25 cellular contexts compared by ENCODE assay signal in genomic region chr4:108115168-108115526, GRCh38. TPM values are rescaled to one million over a fixed set of nuclear protein-coding genes. Genes with fewer than 3 reads are reported as not detected.
DNase-seq lines count a peak whose midpoint lies in the region; ATAC-seq lines count a peak whose summit lies in the region.
"Had no signal": no experiment of that assay in that cellular context is flagged by ENCODE, and none has a peak within 500 bp of the region (broad histone marks: within the 10 kb centered on the region; RNA-seq: fewer than 3 reads in every experiment).

No MANE protein-coding gene starts in this region.

- H3K4me1 Mint-ChIP-seq in activated T-cell treated with anti-CD3 and anti-CD28 coated beads, Interleukin-2, amount 50 U/mL, for 24 hours (ENCODE audit: low read depth), result peaks cover 95% of the 10 kb centered on the region
- H3K4me1 Mint-ChIP-seq in CD8-positive, alpha-beta memory T cell, result peaks cover 87 to 99% (median 95%) of the 10 kb centered on the region in 3 donors
- H3K4me1 Mint-ChIP-seq in natural killer cell treated with Interleukin-12 subunit alpha and Interleukin-12 subunit beta and Interleukin-15 and Interleukin-18, amount 100 ng/mL, for 72 hours (ENCODE audit: low read depth in 2 of 2), result peaks cover 61 to 80% of the 10 kb centered on the region in 2 donors

- no peaks in the 10 kb centered on the region for H3K9me3 Mint-ChIP-seq in activated T-cell treated with anti-CD3 and anti-CD28 coated beads, Interleukin-2, amount 50 U/mL, for 24 hours
- H3K9me3 Mint-ChIP-seq in CD8-positive, alpha-beta memory T cell, result no peaks in the 10 kb centered on the region
- H3K9me3 Mint-ChIP-seq in activated naive CD4-positive, alpha-beta T cell treated with anti-CD3 and anti-CD28 coated beads, Interleukin-2, amount 50 U/mL, for 72 hours, result no peaks in the 10 kb centered on the region
- no peaks in the 10 kb centered on the region for H3K9me3 Mint-ChIP-seq in natural killer cell treated with Interleukin-12 subunit alpha and Interleukin-12 subunit beta and Interleukin-15 and Interleukin-18, amount 100 ng/mL, for 72 hours
- H3K9me3 Mint-ChIP-seq: dendritic cell treated with granulocyte-macrophage colony-stimulating factor and Interleukin-4, amounts not matched to agents 40 ng/mL and 50 ng/mL, for 4 days; stimulated activated naive B cell treated with anti-CD40 and anti-IgM and Interleukin-4, amounts not matched to agents 10 μg/mL and 1 μg/mL and 100 μg/mL, for 72 hours had no signal

- peaks cover 44% of the 10 kb centered on the region for H3K36me3 Mint-ChIP-seq in activated T-cell treated with anti-CD3 and anti-CD28 coated beads, Interleukin-2, amount 50 U/mL, for 24 hours (ENCODE audit: low read depth)
- H3K36me3 Mint-ChIP-seq in CD8-positive, alpha-beta memory T cell, result peaks cover 0 to 4% (median 0%) of the 10 kb centered on the region in 3 donors
- peaks cover 10 to 23% of the 10 kb centered on the region in 2 donors for H3K36me3 Mint-ChIP-seq in activated naive CD4-positive, alpha-beta T cell treated with anti-CD3 and anti-CD28 coated beads, Interleukin-2, amount 50 U/mL, for 72 hours
- H3K36me3 Mint-ChIP-seq in natural killer cell treated with Interleukin-12 subunit alpha and Interleukin-12 subunit beta and Interleukin-15 and Interleukin-18, amount 100 ng/mL, for 72 hours, result no peaks in the 10 kb centered on the region

- peaks cover 97% of the 10 kb centered on the region for H3K4me1 ChIP-seq in CD8-positive, alpha-beta memory T cell (ENCODE audit: insufficient read depth, low read length)
- H3K4me1 ChIP-seq: gastroesophageal sphincter, left lung, parathyroid adenoma, right atrium auricular region, uterus had no signal

- H3K4me3 ChIP-seq in CD8-positive, alpha-beta memory T cell (ENCODE audit: low read length), result no peak overlapping the region
- H3K4me3 ChIP-seq: gastroesophageal sphincter, left lung, right atrium auricular region, thoracic aorta, uterus had no signal

- no peaks in the 10 kb centered on the region for H3K27me3 Mint-ChIP-seq in activated T-cell treated with anti-CD3 and anti-CD28 coated beads, Interleukin-2, amount 50 U/mL, for 24 hours
- peaks cover 0 to 3% of the 10 kb centered on the region in 2 donors for H3K27me3 Mint-ChIP-seq in CD8-positive, alpha-beta memory T cell
- no peaks in the 10 kb centered on the region for H3K27me3 Mint-ChIP-seq in natural killer cell treated with Interleukin-12 subunit alpha and Interleukin-12 subunit beta and Interleukin-15 and Interleukin-18, amount 100 ng/mL, for 72 hours
- H3K27me3 Mint-ChIP-seq: stimulated activated naive B cell treated with anti-CD40 and anti-IgM and Interleukin-4, amounts not matched to agents 10 μg/mL and 1 μg/mL and 100 μg/mL, for 72 hours had no signal

- no peak for DNase-seq in activated T-cell treated with anti-CD3 and anti-CD28 coated beads, Interleukin-2, amount 50 U/mL, for 24 hours
- DNase-seq in activated T-cell treated with anti-CD3 and anti-CD28 coated beads for 4 hours (no peak), cerebellar nuclear complex (lab: John Stamatoyannopoulos, UW) (no peak), anterior cingulate cortex (lab: John Stamatoyannopoulos, UW) (no peak)
- DNase-seq in CD8-positive, alpha-beta memory T cell, result no peak
- DNase-seq in activated naive CD4-positive, alpha-beta T cell treated with anti-CD3 and anti-CD28 coated beads, Interleukin-2, amount 50 U/mL, for 72 hours (ENCODE audit: low spot score in 2 of 2), result no peak
- no peak for DNase-seq in natural killer cell treated with Interleukin-12 subunit alpha and Interleukin-12 subunit beta and Interleukin-15 and Interleukin-18, amount 100 ng/mL, for 72 hours (ENCODE audit: low spot score)
- DNase-seq in NK-92 treated with Interleukin-12 subunit alpha and Interleukin-12 subunit beta, amount 100 ng/mL, for 24 hours (lab: John Stamatoyannopoulos, UW), result no peak
- DNase-seq: activated T-cell treated with anti-CD3 and anti-CD28 coated beads, Interleukin-2, amount 50 U/mL, for 1 hour; C1 segment of cervical spinal cord; HCEC 1CT; hypothalamus; left lung; NCI-H2107; NCI-H446; stimulated activated CD4-positive, alpha-beta T cell treated with anti-CD3 and anti-CD28 coated beads, Interleukin-4, amount 100 ng/mL, for 1 hour; uterus had no signal

- no peaks in the 10 kb centered on the region for H3K36me3 ChIP-seq in CD8-positive, alpha-beta memory T cell (ENCODE audit: insufficient read depth, low read length)
- H3K36me3 ChIP-seq: gastroesophageal sphincter, left lung, right atrium auricular region, thoracic aorta, uterus had no signal

- H3K27ac ChIP-seq in CD8-positive, alpha-beta memory T cell (ENCODE audit: low read depth, low read length), result no peak overlapping the region
- H3K27ac ChIP-seq: gastroesophageal sphincter, left lung, parathyroid adenoma, right atrium auricular region, thoracic aorta, uterus, VCaP had no signal

- no peak for ATAC-seq in activated naive CD4-positive, alpha-beta T cell treated with anti-CD3 and anti-CD28 coated beads, Interleukin-2, amount 50 U/mL, for 72 hours
- no peak for ATAC-seq in natural killer cell treated with Interleukin-12 subunit alpha and Interleukin-12 subunit beta and Interleukin-15 and Interleukin-18, amount 100 ng/mL, for 72 hours
- ATAC-seq: gastroesophageal sphincter, left lung, Panc1 had no signal

- no peaks in the 10 kb centered on the region for H3K27me3 ChIP-seq in CD8-positive, alpha-beta memory T cell (ENCODE audit: insufficient read depth, low read length, poor library complexity, severe bottlenecking)
- H3K27me3 ChIP-seq: gastroesophageal sphincter, left lung, right atrium auricular region, uterus had no signal

- CTCF ChIA-PET in CD8-positive, alpha-beta memory T cell (lab: Charles Lee), result interaction anchor here (1.0 to 1.4 kb wide), 4 partner anchors 10 to 85 kb away, joined by 3 to 4 read pairs (median 3); no protein-coding TSS in a partner anchor

- POLR2A ChIA-PET in CD8-positive, alpha-beta memory T cell (lab: Charles Lee), result interaction anchor here (0.6 to 0.8 kb wide), 2 partner anchors 8 to 448 kb away, joined by 3 read pairs; no protein-coding TSS in a partner anchor

- H3K27ac Mint-ChIP-seq in activated T-cell treated with anti-CD3 and anti-CD28 coated beads, Interleukin-2, amount 50 U/mL, for 24 hours, result peak overlapping the region; percentile 93
- peak overlapping the region; percentile 11 to 91 (median 84) for H3K27ac Mint-ChIP-seq in CD8-positive, alpha-beta memory T cell
- peak overlapping the region; percentile 94 to 96 for H3K27ac Mint-ChIP-seq in activated naive CD4-positive, alpha-beta T cell treated with anti-CD3 and anti-CD28 coated beads, Interleukin-2, amount 50 U/mL, for 72 hours
- H3K27ac Mint-ChIP-seq in natural killer cell treated with Interleukin-12 subunit alpha and Interleukin-12 subunit beta and Interleukin-15 and Interleukin-18, amount 100 ng/mL, for 72 hours, result peak overlapping the region; percentile 34 to 72
- H3K27ac Mint-ChIP-seq: dendritic cell treated with granulocyte-macrophage colony-stimulating factor and Interleukin-4, amounts not matched to agents 40 ng/mL and 50 ng/mL, for 4 days had no signal

- no peaks in the 10 kb centered on the region for H3K9me3 ChIP-seq in CD8-positive, alpha-beta memory T cell (ENCODE audit: low read length)
- H3K9me3 ChIP-seq: gastroesophageal sphincter, left lung, right atrium auricular region, thoracic aorta, uterus had no signal

- no peak overlapping the region for H3K4me3 Mint-ChIP-seq in activated T-cell treated with anti-CD3 and anti-CD28 coated beads, Interleukin-2, amount 50 U/mL, for 24 hours
- peak overlapping the region in 2 of 7 donors; percentile 56 to 82 for H3K4me3 Mint-ChIP-seq in CD8-positive, alpha-beta memory T cell
- H3K4me3 Mint-ChIP-seq in natural killer cell treated with Interleukin-12 subunit alpha and Interleukin-12 subunit beta and Interleukin-15 and Interleukin-18, amount 100 ng/mL, for 72 hours, result no peak overlapping the region
- H3K4me3 Mint-ChIP-seq: dendritic cell treated with granulocyte-macrophage colony-stimulating factor and Interleukin-4, amounts not matched to agents 40 ng/mL and 50 ng/mL, for 4 days had no signal

RNA-seq across cellular contexts. Expression of gene LEF1, which starts 53.6 kb away (rescaled TPM):
- total RNA-seq in CD8-positive, alpha-beta memory T cell, result 10 to 100 TPM; 53.2 to 55.1 TPM
- 230 TPM for polyA plus RNA-seq in CD8-positive, alpha-beta memory T cell
- 100 to 1,000 TPM; 205 to 291 TPM for total RNA-seq in activated naive CD4-positive, alpha-beta T cell treated with anti-CD3 and anti-CD28 coated beads, Interleukin-2, amount 50 U/mL, for 72 hours
- 10 to 100 TPM in 1 of 2 donors, 1 to 10 TPM in 1; 8.4 to 22.7 TPM for total RNA-seq in natural killer cell treated with Interleukin-12 subunit alpha and Interleukin-12 subunit beta and Interleukin-15 and Interleukin-18, amount 100 ng/mL, for 72 hours
